In genomic region chr20:25247666-25248500, GRCh38 we compare ENCODE assay signal across 8 cellular contexts. TPM values are rescaled to one million over a fixed set of nuclear protein-coding genes. Genes with fewer than 3 reads are reported as not detected.
DNase-seq lines count a peak whose midpoint lies in the region; ATAC-seq, FAIRE-seq and TF ChIP-seq lines count a peak whose summit lies in the region.

Gene PYGB, plus strand, starts transcription at chr20:25248085. Its CDS starts 94 bp downstream, at chr20:25248179.

- 0 to 1% (median 0%) methylated on average over 2 to 100 of the region's 105 CpGs for WGBS in adrenal gland, 4 donors
- 0% methylated on average over 104 to 105 of the region's 105 CpGs for WGBS in heart right ventricle, 2 donors

- peak; percentile 85 for DNase-seq in GM12892 (ENCODE audit: insufficient read length)
- peak; percentile 46 for DNase-seq in NCI-H128 (lab: John Stamatoyannopoulos, UW; ENCODE audit: unreplicated experiment)
- DNase-seq in adrenal gland = peak; percentile 70 to 81 (median 76)
- peak; percentile 71 to 79 for DNase-seq in heart right ventricle
- DNase-seq in posterior cingulate gyrus = peak; percentile 70 to 97 (median 78)
- peak; percentile 92 for DNase-seq in upper lobe of right lung

- no peaks in the 10 kb centered on the region for H3K36me3 ChIP-seq in adrenal gland (replicated peaks in 1 of 2)
- no peaks in the 10 kb centered on the region for H3K36me3 ChIP-seq in heart right ventricle
- H3K36me3 ChIP-seq in upper lobe of right lung = no peaks in the 10 kb centered on the region

- H3K27me3 ChIP-seq in adrenal gland (no peaks in the 10 kb centered on the region), heart right ventricle (no peaks in the 10 kb centered on the region), upper lobe of right lung (no peaks in the 10 kb centered on the region)

- ATAC-seq in HG02759 (IDR thresholded peaks at IDR 0.05; ENCODE audit: unreplicated experiment) (peak; percentile 69), heart right ventricle (peak; percentile 66 to 94 (median 87)), upper lobe of right lung (peak; percentile 95)

- FAIRE-seq in GM12892 (lab: Jason Lieb, UNC) = peak; percentile 90

- TF ChIP-seq CTCF in adrenal gland (IDR thresholded peaks at IDR 0.05) (no peak), heart right ventricle (IDR thresholded peaks at IDR 0.05) (no peak), upper lobe of right lung (IDR thresholded peaks at IDR 0.05) (no peak)

- H3K4me1 ChIP-seq in adrenal gland (replicated peaks in 1 of 2) (peaks cover 21 to 29% of the 10 kb centered on the region in 2 donors), heart right ventricle (peaks cover 0 to 58% (median 36%) of the 10 kb centered on the region in 9 donors), upper lobe of right lung (peaks cover 26% of the 10 kb centered on the region)

- H3K27ac ChIP-seq in adrenal gland (peak within 1 kb of the TSS in 4 of 5 donors; percentile 72 to 94 (median 84)), heart right ventricle (peak within 1 kb of the TSS; percentile 92 to 98 (median 96)), upper lobe of right lung (peak within 1 kb of the TSS; percentile 81)

- H3K4me3 ChIP-seq in adrenal gland (peak within 1 kb of the TSS; percentile 51 to 95 (median 76)), heart right ventricle (peak within 1 kb of the TSS; percentile 76 to 96 (median 93)), upper lobe of right lung (peak within 1 kb of the TSS; percentile 75)

- intact Hi-C loops in T-helper 1 cell treated with Interleukin-12 subunit alpha and Interleukin-12 subunit beta and Interleukin-4 antibody, amounts not matched to agents 30 ng/mL and 1 ng/mL, for 36 hours (cut with micrococcal nuclease) = loop anchor here (1.0 to 10.0 kb wide), 11 partner anchors 10 to 1823 kb away; partner anchors contain the start of genes ABHD12, APMAP, CST7 and ENTPD6
- intact Hi-C loops in adrenal gland (cut with DNase I) (no loop called here), heart right ventricle (cut with DNase I) (loop anchor here in 7 of 10 donors (1.0 to 10.0 kb wide), 13 partner anchors 21 to 253 kb away; partner anchors contain the start of genes ENTPD6 (in 3 of the 7), ABHD12 (in 1 of the 7), ACSS1 (in 1 of the 7) and APMAP (in 1 of the 7)), posterior cingulate gyrus (cut with DNase I) (loop anchor here (1.0 to 5.0 kb wide), 2 partner anchors 53 to 149 kb away; partner anchors contain the start of gene ENTPD6), upper lobe of right lung (cut with DNase I) (no loop called here)

- TF ChIP-seq POLR2A in GM12892 (IDR thresholded peaks at IDR 0.05; ENCODE audit: low read depth, low read length) (peak; percentile 95), adrenal gland (IDR thresholded peaks at IDR 0.05) (peak; percentile 88 to 90)

- H3K9me3 ChIP-seq in adrenal gland (replicated peaks in 1 of 3) (no peaks in the 10 kb centered on the region), heart right ventricle (peaks cover 0 to 4% (median 0%) of the 10 kb centered on the region in 11 donors), upper lobe of right lung (no peaks in the 10 kb centered on the region)

RNA-seq across cellular contexts. Expression of gene PYGB, which starts in this region (rescaled TPM):
- 9.1 TPM for polyA plus RNA-seq in GM12892 (2012; ENCODE audit: missing spikeins)
- 31.2 and 35.7 TPM in 2 replicates for total RNA-seq in T-helper 1 cell treated with Interleukin-12 subunit alpha and Interleukin-12 subunit beta and Interleukin-4 antibody, amounts not matched to agents 30 ng/mL and 1 ng/mL, for 36 hours
- total RNA-seq in adrenal gland (100 to 1,000 TPM in 3 of 8 donors, 10 to 100 TPM in 5; 39.2 to 118 (median 82.9) TPM), heart right ventricle (100 to 1,000 TPM; 203 to 462 (median 276) TPM), upper lobe of right lung (61.1 TPM)
- polyA plus RNA-seq in adrenal gland (10 to 100 TPM; 15.7 to 80.0 (median 35.9) TPM), heart right ventricle (100 to 1,000 TPM in 1 of 2 donors, 10 to 100 TPM in 1; 83.1 to 250 TPM)

Comparison
In these comparisons a context has a peak if more than half of its experiments do, and no peak if none do; other contexts are left out.
1. Peak in every context shown above with its lines: DNase-seq, ATAC-seq, H3K4me3 ChIP-seq and H3K27ac ChIP-seq.
2. intact Hi-C loops: an anchor here in T-helper 1 cell treated with Interleukin-12 subunit alpha and Interleukin-12 subunit beta and Interleukin-4 antibody, amounts not matched to agents 30 ng/mL and 1 ng/mL, for 36 hours (1.0 to 10.0 kb wide), heart right ventricle (1.0 to 10.0 kb wide) and posterior cingulate gyrus (1.0 to 5.0 kb wide); none called in adrenal gland and upper lobe of right lung.